18 cellular contexts compared by ENCODE assay signal in genomic region chr18:67218556-67218955, GRCh38.
DNase-seq lines count a peak whose midpoint lies in the region; ATAC-seq and TF ChIP-seq lines count a peak whose summit lies in the region.
"Had no signal": no experiment of that assay in that cellular context is flagged by ENCODE, and none has a peak within 500 bp of the region (broad histone marks: within the 10 kb centered on the region; RNA-seq: fewer than 3 reads in every experiment).

No MANE protein-coding gene starts in this region.

- WGBS in mesenchymal stem cell = no CpG with 5 or more reads among the region's 3 CpGs

- H2AFZ ChIP-seq in mesenchymal stem cell (ENCODE audit: low read depth, low read length) = no peak overlapping the region

- DNase-seq in AG10803 (ENCODE audit: low read depth) (peak; percentile 3), HCEC 1CT (peak; percentile 18), SK-N-MC (ENCODE audit: low read depth, low spot score) (no peak), mesenchymal stem cell (no peak), right atrium auricular region (ENCODE audit: low spot score) (no peak), UCSD-AML1 (lab: John Stamatoyannopoulos, UW; ENCODE audit: unreplicated experiment) (no peak), NCI-H2029 treated with DMSO at 0.1 percent for 48 hours (lab: John Stamatoyannopoulos, UW) (no peak)
- DNase-seq: 8988T; BE2C; C1 segment of cervical spinal cord; CD4-positive, CD25-positive, alpha-beta regulatory T cell; CD8-positive, alpha-beta memory T cell; COR-L47; GF-D8; GOT3; H7 had no signal

- TF ChIP-seq CTCF in AG10803 (conservative IDR thresholded peaks at IDR 0.05; ENCODE audit: low read length) (no peak), right atrium auricular region (IDR thresholded peaks at IDR 0.05) (no peak)

- H3K18ac ChIP-seq in mesenchymal stem cell (ENCODE audit: low read depth in 1 of 2, low read length in 2 of 2) = no peak overlapping the region

- H3K4me3 ChIP-seq in AG10803 (ENCODE audit: low read length) (no peak overlapping the region), SK-N-MC (no peak overlapping the region), mesenchymal stem cell (ENCODE audit: insufficient read depth in 1 of 2, low read depth in 1 of 2, low read length in 2 of 2) (no peak overlapping the region), right atrium auricular region (no peak overlapping the region)
- H3K4me3 ChIP-seq: K562 had no signal

- H3K4ac ChIP-seq in mesenchymal stem cell (ENCODE audit: low read depth in 1 of 2, low read length in 2 of 2) = no peak overlapping the region

- no peak overlapping the region for H4K91ac ChIP-seq in mesenchymal stem cell (ENCODE audit: low read length)

- no peak overlapping the region for H2BK5ac ChIP-seq in mesenchymal stem cell (ENCODE audit: low read depth, low read length, poor library complexity, severe bottlenecking)

- H3K4me1 ChIP-seq in mesenchymal stem cell (ENCODE audit: control insufficient read depth, insufficient read depth, low read depth, low read length) (no peaks in the 10 kb centered on the region), right atrium auricular region (no peaks in the 10 kb centered on the region)
- H3K4me1 ChIP-seq: BE2C had no signal

- no peak overlapping the region for H4K8ac ChIP-seq in mesenchymal stem cell (ENCODE audit: low read length)

- H2AK5ac ChIP-seq in mesenchymal stem cell (ENCODE audit: low read length, severe bottlenecking) = no peak overlapping the region

- no peak overlapping the region for H3K23ac ChIP-seq in mesenchymal stem cell (ENCODE audit: low read length in 2 of 2)

- H3K9ac ChIP-seq in SK-N-MC (ENCODE audit: insufficient read length) (no peak overlapping the region), mesenchymal stem cell (ENCODE audit: low read length) (peak overlapping the region; percentile 40)

- H3K36me3 ChIP-seq in SK-N-MC (ENCODE audit: insufficient read depth, low read length) = no peaks in the 10 kb centered on the region
- H3K36me3 ChIP-seq in mesenchymal stem cell (ENCODE audit: control insufficient read depth in 1 of 2, insufficient read depth in 2 of 2, low read depth in 1 of 2, low read length in 2 of 2) = no peaks in the 10 kb centered on the region
- no peaks in the 10 kb centered on the region for H3K36me3 ChIP-seq in right atrium auricular region
- H3K36me3 ChIP-seq: BE2C had no signal

- H3K27ac ChIP-seq in SK-N-MC = peak overlapping the region; percentile 29; the same call in 1 of the 2 replicates
- H3K27ac ChIP-seq in mesenchymal stem cell (ENCODE audit: low read length, poor library complexity, severe bottlenecking) = no peak overlapping the region
- no peak overlapping the region for H3K27ac ChIP-seq in right atrium auricular region

- H3K27me3 ChIP-seq in mesenchymal stem cell (ENCODE audit: control insufficient read depth in 1 of 2, insufficient read depth in 1 of 2, low read length in 2 of 2) (no peaks in the 10 kb centered on the region), right atrium auricular region (no peaks in the 10 kb centered on the region)
- H3K27me3 ChIP-seq: BE2C had no signal

- no peak for ATAC-seq in HG03342 (IDR thresholded peaks at IDR 0.05; ENCODE audit: unreplicated experiment)
- ATAC-seq: K562 had no signal

- no peak overlapping the region for H3K4me2 ChIP-seq in mesenchymal stem cell (ENCODE audit: low read length, poor library complexity, severe bottlenecking)

- no peak overlapping the region for H3K14ac ChIP-seq in mesenchymal stem cell (ENCODE audit: low read length in 2 of 2)

- H3K79me1 ChIP-seq in mesenchymal stem cell (replicated peaks; ENCODE audit: low read length, poor library complexity, severe bottlenecking) = no peaks in the 10 kb centered on the region

- H2BK12ac ChIP-seq in mesenchymal stem cell (ENCODE audit: low read length in 2 of 2) = no peak overlapping the region

- no peak overlapping the region for H2BK120ac ChIP-seq in mesenchymal stem cell (ENCODE audit: low read depth, low read length)

- no peak overlapping the region for H2BK15ac ChIP-seq in mesenchymal stem cell (ENCODE audit: low read depth, poor library complexity, severe bottlenecking)

- H3K9me3 ChIP-seq in SK-N-MC (ENCODE audit: low read depth, low read length) (peaks cover 2% of the 10 kb centered on the region; the same call in 1 of the 2 replicates), mesenchymal stem cell (ENCODE audit: control insufficient read depth, low read length) (no peaks in the 10 kb centered on the region), right atrium auricular region (no peaks in the 10 kb centered on the region)
- H3K9me3 ChIP-seq: BE2C had no signal

Comparison
In these comparisons a context has a peak if more than half of its experiments do, and no peak if none do; other contexts are left out.
1. DNase-seq: peak in AG10803 (single experiment) and HCEC 1CT (single experiment); none in SK-N-MC (single experiment), mesenchymal stem cell (single experiment), right atrium auricular region (single experiment), UCSD-AML1 (single experiment) and NCI-H2029 treated with DMSO at 0.1 percent for 48 hours (single experiment).